ENCODE assay signal across 8 cellular contexts in genomic region chr19:45782162-45782623, GRCh38. TPM values are rescaled to one million over a fixed set of nuclear protein-coding genes. Genes with fewer than 3 reads are reported as not detected.
A peak's percentile ranks its signal among the peaks of the same experiment; 100 is the strongest.
DNase-seq lines count a peak whose midpoint lies in the region; ATAC-seq, FAIRE-seq and TF ChIP-seq lines count a peak whose summit lies in the region.

DMPK (minus strand) TSS chr19:45782490; CDS start chr19:45782352, 138 bp downstream.

- no peak within 1 kb of the TSS for H3K27ac Mint-ChIP-seq in CD8-positive, alpha-beta T cell

- peaks cover 4% of the 10 kb centered on the region for H3K36me3 ChIP-seq in CD8-positive, alpha-beta T cell (ENCODE audit: insufficient read depth, low read length)
- H3K36me3 ChIP-seq in SJSA1 = peaks cover 63% of the 10 kb centered on the region
- peaks cover 0 to 27% (median 11%) of the 10 kb centered on the region in 3 donors for H3K36me3 ChIP-seq in pancreas

- no peaks in the 10 kb centered on the region for H3K9me3 ChIP-seq in CD8-positive, alpha-beta T cell (ENCODE audit: low read length)
- H3K9me3 ChIP-seq in SJSA1 (replicated peaks) = no peaks in the 10 kb centered on the region
- no peaks in the 10 kb centered on the region for H3K9me3 ChIP-seq in pancreas

- peaks cover 22% of the 10 kb centered on the region for H3K4me1 Mint-ChIP-seq in CD8-positive, alpha-beta T cell (ENCODE audit: low read depth)

- TF ChIP-seq CTCF in CD8-positive, alpha-beta T cell (IDR thresholded peaks at IDR 0.05) = no peak
- TF ChIP-seq CTCF in fibroblast of the aortic adventitia (IDR thresholded peaks at IDR 0.05; ENCODE audit: insufficient read depth, low read length) (no peak), pancreas (IDR thresholded peaks at IDR 0.05) (no peak)

- H3K4me3 ChIP-seq in CD8-positive, alpha-beta T cell (ENCODE audit: low read depth, low read length) = no peak within 1 kb of the TSS
- no peak within 1 kb of the TSS for H3K4me3 ChIP-seq in SJSA1
- H3K4me3 ChIP-seq in fibroblast of the aortic adventitia (ENCODE audit: low read depth, low read length) = peak within 1 kb of the TSS; percentile 74
- peak within 1 kb of the TSS; percentile 28 to 56 (median 46) for H3K4me3 ChIP-seq in pancreas

- no peak for DNase-seq in CD8-positive, alpha-beta T cell
- DNase-seq in SJSA1 (ENCODE audit: low read depth in 1 of 2, low spot score in 2 of 2) (no peak), fibroblast of the aortic adventitia (ENCODE audit: low read depth) (peak; percentile 27), pancreas (peak in 5 of 6 donors; percentile 53 to 88 (median 72)), SW 1271 (lab: John Stamatoyannopoulos, UW) (no peak)

- H3K27me3 ChIP-seq in CD8-positive, alpha-beta T cell (ENCODE audit: insufficient read depth, low read length) = peaks cover 24% of the 10 kb centered on the region
- no peaks in the 10 kb centered on the region for H3K27me3 ChIP-seq in SJSA1 (replicated peaks)
- no peaks in the 10 kb centered on the region for H3K27me3 ChIP-seq in pancreas

- H3K9me3 Mint-ChIP-seq in CD8-positive, alpha-beta T cell = no peaks in the 10 kb centered on the region

- H3K27ac ChIP-seq in CD8-positive, alpha-beta T cell (ENCODE audit: low read depth, low read length) = no peak within 1 kb of the TSS
- H3K27ac ChIP-seq in SJSA1 = peak within 1 kb of the TSS; percentile 34
- H3K27ac ChIP-seq in pancreas = peak within 1 kb of the TSS; percentile 64 to 90 (median 74)

- H3K27me3 Mint-ChIP-seq in CD8-positive, alpha-beta T cell (ENCODE audit: low read depth) = peaks cover 29% of the 10 kb centered on the region

- no peak within 1 kb of the TSS for H3K4me3 Mint-ChIP-seq in CD8-positive, alpha-beta T cell

- peaks cover 23% of the 10 kb centered on the region for H3K36me3 Mint-ChIP-seq in CD8-positive, alpha-beta T cell

- intact Hi-C loops in CD8-positive, alpha-beta T cell (cut with DNase I, micrococcal nuclease) = no loop called here
- intact Hi-C loops in pancreas (cut with DNase I) = no loop called here

- 15 to 21% methylated on average over 18 of the region's 18 CpGs for WGBS in pancreas, 2 donors

- no peak for FAIRE-seq in pancreas (lab: Jason Lieb, UNC)

- no peak for ATAC-seq in CD8-positive, alpha-beta T cell
- ATAC-seq in pancreas (peak; percentile 20 to 38 (median 28)), GM19452 (IDR thresholded peaks at IDR 0.05; ENCODE audit: unreplicated experiment) (no peak), GM19324 (IDR thresholded peaks at IDR 0.05; ENCODE audit: low FRiP score, unreplicated experiment) (no peak), HG03342 (IDR thresholded peaks at IDR 0.05; ENCODE audit: unreplicated experiment) (no peak)

- POLR2A ChIA-PET in CD8-positive, alpha-beta T cell (lab: Charles Lee) = interaction anchor here (1.4 kb wide), 1 partner anchor 10 kb away, joined by 4 read pairs; the partner anchor contains the start of gene DMWD

- CTCF ChIA-PET in CD8-positive, alpha-beta T cell (lab: Charles Lee) = interaction anchor here (1.1 to 1.5 kb wide), 3 partner anchors 10 to 19 kb away, joined by 4 to 6 read pairs (median 4); no protein-coding TSS in a partner anchor

- peaks cover 19% of the 10 kb centered on the region for H3K4me1 ChIP-seq in CD8-positive, alpha-beta T cell (ENCODE audit: insufficient read depth, low read length)
- peaks cover 24% of the 10 kb centered on the region for H3K4me1 ChIP-seq in SJSA1 (replicated peaks)
- peaks cover 0 to 13% (median 0%) of the 10 kb centered on the region in 3 donors for H3K4me1 ChIP-seq in pancreas

RNA-seq across cellular contexts. Expression of gene DMPK, which starts in this region (rescaled TPM):
- 10 to 100 TPM; 13.7 to 17.8 TPM for total RNA-seq in CD8-positive, alpha-beta T cell
- total RNA-seq in SJSA1 (2014; rRNA removed; shearing (Covaris generic)) = 7.4 and 10.6 TPM in 2 replicates
- total RNA-seq in fibroblast of the aortic adventitia (ENCODE audit: low replicate concordance) (46.5 and 85.2 TPM in 2 replicates), pancreas (10 to 100 TPM; 27.0 to 74.7 (median 37.7) TPM)
- polyA plus RNA-seq in pancreas = 100 to 1,000 TPM; 147 to 293 TPM

Comparison
In these comparisons a context has a peak if more than half of its experiments do, and no peak if none do; other contexts are left out.
1. ATAC-seq: peak in pancreas (4 of 4); none in CD8-positive, alpha-beta T cell (single experiment), GM19452 (single experiment), GM19324 (single experiment) and HG03342 (single experiment).
2. DNase-seq: peak in fibroblast of the aortic adventitia (single experiment) and pancreas (5 of 6); none in CD8-positive, alpha-beta T cell (0 of 7), SJSA1 (0 of 2) and SW 1271 (0 of 2).
3. H3K4me3 ChIP-seq: peak in fibroblast of the aortic adventitia (single experiment) and pancreas (4 of 4); none in CD8-positive, alpha-beta T cell (single experiment) and SJSA1 (single experiment).